In the genomic region with DNA sequence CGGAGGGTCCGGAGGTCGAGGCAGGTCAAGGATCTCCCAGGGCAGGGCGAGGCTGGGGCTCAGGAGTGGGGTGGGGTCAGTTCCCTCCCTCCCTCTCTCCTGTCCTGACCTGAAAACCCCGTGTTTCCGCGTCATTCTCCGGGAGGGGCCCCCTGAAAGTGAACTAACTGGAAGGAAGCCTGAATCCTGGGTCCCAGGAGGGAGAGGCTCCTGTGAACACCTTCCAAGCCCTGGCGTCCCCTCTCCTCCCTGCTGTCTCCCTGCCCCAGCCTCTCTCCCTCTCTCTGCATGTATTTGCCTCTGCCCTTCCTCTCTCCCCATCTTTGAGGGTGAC, we compare ENCODE assay signal across 9 cellular contexts. TPM values are rescaled to one million over a fixed set of nuclear protein-coding genes. Genes with fewer than 3 reads are reported as not detected.
DNase-seq lines count a peak whose midpoint lies in the region; ATAC-seq, FAIRE-seq and TF ChIP-seq lines count a peak whose summit lies in the region.
"Had no signal": no experiment of that assay in that cellular context is flagged by ENCODE, and none has a peak within 500 bp of the region (broad histone marks: within the 10 kb centered on the region; RNA-seq: fewer than 3 reads in every experiment).

No MANE protein-coding gene starts in this region.

- H3K36me3 ChIP-seq in breast epithelium (no peaks in the 10 kb centered on the region), lung (ENCODE audit: control insufficient read depth in 2 of 2, insufficient read depth in 2 of 2, low read length in 2 of 2) (no peaks in the 10 kb centered on the region), suprapubic skin (no peaks in the 10 kb centered on the region)

- intact Hi-C loops in breast epithelium (cut with DNase I; ENCODE audit: low total_unique reads), result no loop called here

- TF ChIP-seq CTCF in breast epithelium (IDR thresholded peaks at IDR 0.05) (no peak), lung (IDR thresholded peaks at IDR 0.05; ENCODE audit: control extremely low read depth, extremely low read depth) (no peak), suprapubic skin (IDR thresholded peaks at IDR 0.05) (no peak)

- TF ChIP-seq POLR2A in breast epithelium (IDR thresholded peaks at IDR 0.05) (no peak), suprapubic skin (IDR thresholded peaks at IDR 0.05) (no peak)

- H3K27me3 ChIP-seq in breast epithelium (no peaks in the 10 kb centered on the region), lung (ENCODE audit: control insufficient read depth, insufficient read depth) (no peaks in the 10 kb centered on the region), suprapubic skin (peaks cover 12% of the 10 kb centered on the region)

- WGBS in lung, 2 donors, result 6 to 14% methylated on average over 3 to 9 of the region's 9 CpGs
- 0% methylated on average over 1 of the region's 9 CpGs for WGBS in suprapubic skin

- no peak for TF ChIP-seq EP300 in suprapubic skin (IDR thresholded peaks at IDR 0.05)

- H3K4me1 ChIP-seq in breast epithelium (no peaks in the 10 kb centered on the region), lung (ENCODE audit: control insufficient read depth in 2 of 2, insufficient read depth in 2 of 2, low read length in 2 of 2) (peaks cover 0 to 10% of the 10 kb centered on the region in 2 donors), suprapubic skin (peaks cover 28% of the 10 kb centered on the region)

- H3K27ac Mint-ChIP-seq in T-helper 2 cell treated with Interferon-gamma antibody and Interleukin-4, amounts not matched to agents 5 μg/mL and 100 μg/mL, for 36 hours, result no peak overlapping the region

- H3K4me3 Mint-ChIP-seq in T-helper 2 cell treated with Interferon-gamma antibody and Interleukin-4, amounts not matched to agents 5 μg/mL and 100 μg/mL, for 36 hours, result peak overlapping the region; percentile 75

- no peaks in the 10 kb centered on the region for H3K9me3 Mint-ChIP-seq in T-helper 2 cell treated with Interferon-gamma antibody and Interleukin-4, amounts not matched to agents 5 μg/mL and 100 μg/mL, for 36 hours

- H3K27ac ChIP-seq in breast epithelium (peak overlapping the region in 1 of 2 donors; percentile 15), lung (ENCODE audit: low read depth in 1 of 2, low read length in 1 of 2) (no peak overlapping the region), suprapubic skin (no peak overlapping the region)

- ATAC-seq in lung (ENCODE audit: insufficient read depth, low FRiP score), result no peak
- no peak for ATAC-seq in HG02623 (IDR thresholded peaks at IDR 0.05; ENCODE audit: unreplicated experiment)
- ATAC-seq in HG03460 (IDR thresholded peaks at IDR 0.05; ENCODE audit: unreplicated experiment), result no peak

- H3K27me3 Mint-ChIP-seq in T-helper 2 cell treated with Interferon-gamma antibody and Interleukin-4, amounts not matched to agents 5 μg/mL and 100 μg/mL, for 36 hours (ENCODE audit: low read depth), result peaks cover 44% of the 10 kb centered on the region

- no peak for DNase-seq in T-helper 2 cell treated with Interferon-gamma antibody and Interleukin-4, amounts not matched to agents 5 μg/mL and 100 μg/mL, for 36 hours (ENCODE audit: low spot score)
- no peak for DNase-seq in T-helper 2 cell
- no peak for DNase-seq in breast epithelium (ENCODE audit: low spot score in 2 of 2)
- DNase-seq in lung (ENCODE audit: low spot score), result no peak
- DNase-seq in suprapubic skin (ENCODE audit: low spot score in 2 of 2), result no peak
- DNase-seq in GM19239 (ENCODE audit: insufficient read length, low spot score), result no peak
- DNase-seq: AML-193 had no signal

- no peaks in the 10 kb centered on the region for H3K36me3 Mint-ChIP-seq in T-helper 2 cell treated with Interferon-gamma antibody and Interleukin-4, amounts not matched to agents 5 μg/mL and 100 μg/mL, for 36 hours (ENCODE audit: low read depth)

- H3K9me3 ChIP-seq in breast epithelium (no peaks in the 10 kb centered on the region), lung (ENCODE audit: control insufficient read depth in 2 of 2, insufficient read depth in 1 of 2, low read length in 1 of 2) (no peaks in the 10 kb centered on the region), suprapubic skin (no peaks in the 10 kb centered on the region)

- no peak for FAIRE-seq in GM19239 (lab: Jason Lieb, UNC)

- H3K4me3 ChIP-seq in breast epithelium (peak overlapping the region; percentile 40 to 77 (median 69)), lung (peak overlapping the region; percentile 55), suprapubic skin (peak overlapping the region; percentile 55)

- peaks cover 6% of the 10 kb centered on the region for H3K4me1 Mint-ChIP-seq in T-helper 2 cell treated with Interferon-gamma antibody and Interleukin-4, amounts not matched to agents 5 μg/mL and 100 μg/mL, for 36 hours (ENCODE audit: low read depth)

RNA-seq across cellular contexts. Expression of gene CADM4, which starts 0.7 kb away (rescaled TPM):
- total RNA-seq in breast epithelium, result 10 to 100 TPM in 2 of 3 donors, 1 to 10 TPM in 1; 2.1 to 20.8 (median 18.0) TPM
- 10 to 100 TPM in 1 of 2 donors, 1 to 10 TPM in 1; 5.9 to 12.2 TPM for total RNA-seq in lung
- 1 to 10 TPM; 6.3 to 8.7 TPM for polyA plus RNA-seq in lung
- total RNA-seq in suprapubic skin, result 10 to 100 TPM; 14.1 to 23.8 (median 15.7) TPM

RNA-seq across cellular contexts. Expression of gene ZNF428, which starts 21.0 kb away (rescaled TPM):
- total RNA-seq in breast epithelium (10 to 100 TPM; 24.7 to 31.1 (median 28.2) TPM), lung (10 to 100 TPM; 42.6 to 49.9 TPM), suprapubic skin (10 to 100 TPM; 10.6 to 19.3 (median 17.5) TPM)
- 10 to 100 TPM; 27.9 to 95.3 TPM for polyA plus RNA-seq in lung

RNA-seq across cellular contexts. Expression of gene SRRM5, which starts 28.5 kb away (rescaled TPM):
- total RNA-seq in breast epithelium (1 to 10 TPM in 1 of 3 donors, under 1 TPM in 2; 0.32 to 1.6 (median 0.33) TPM), lung (under 1 TPM in 1 of 2 donors, not detected in 1; 0.31 TPM), suprapubic skin (1 to 10 TPM in 1 of 4 donors, not detected in 3; 1.4 TPM)
- under 1 TPM; 0.22 to 0.49 TPM for polyA plus RNA-seq in lung

RNA-seq across cellular contexts. Expression of gene PLAUR, which starts 29.6 kb away (rescaled TPM):
- total RNA-seq in breast epithelium (10 to 100 TPM; 13.3 to 61.0 (median 21.3) TPM), lung (100 to 1,000 TPM in 1 of 2 donors, 10 to 100 TPM in 1; 65.6 to 107 TPM), suprapubic skin (10 to 100 TPM in 2 of 4 donors, 1 to 10 TPM in 2; 5.6 to 18.0 (median 10.9) TPM)
- 100 to 1,000 TPM in 1 of 2 donors, 10 to 100 TPM in 1; 36.3 to 298 TPM for polyA plus RNA-seq in lung

RNA-seq across cellular contexts. Expression of gene ZNF576, which starts 44.0 kb away (rescaled TPM):
- total RNA-seq in breast epithelium, result 10 to 100 TPM; 14.2 to 18.0 (median 14.8) TPM
- 10 to 100 TPM in 1 of 2 donors, 1 to 10 TPM in 1; 5.8 to 14.8 TPM for total RNA-seq in lung
- polyA plus RNA-seq in lung, result 10 to 100 TPM in 1 of 2 donors, 1 to 10 TPM in 1; 9.8 to 17.2 TPM
- 10 to 100 TPM in 3 of 4 donors, 1 to 10 TPM in 1; 9.2 to 20.8 (median 13.7) TPM for total RNA-seq in suprapubic skin
